Comparison of ENCODE assay signal across 10 cellular contexts in the genomic region with DNA sequence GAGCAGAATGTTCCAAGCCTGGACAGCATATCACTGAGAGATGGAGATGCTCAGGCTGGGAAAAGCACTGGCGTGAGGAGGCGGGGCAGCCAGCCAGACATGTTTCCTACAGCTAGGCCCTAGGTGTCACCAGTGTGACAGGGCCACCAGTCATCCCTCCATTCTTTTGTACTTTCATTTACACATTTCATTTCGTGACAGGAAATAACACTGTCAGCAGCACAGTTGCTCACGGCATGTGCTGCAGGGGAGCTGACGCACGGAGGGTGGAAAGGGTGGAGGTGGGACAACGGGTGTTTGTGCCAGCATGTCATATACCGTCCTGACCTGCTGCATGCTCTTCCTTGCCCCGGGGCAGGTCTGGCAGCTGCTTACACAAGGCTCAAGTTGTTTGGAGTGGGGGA. TPM values are rescaled to one million over a fixed set of nuclear protein-coding genes. Genes with fewer than 3 reads are reported as not detected.
DNase-seq lines count a peak whose midpoint lies in the region; ATAC-seq and TF ChIP-seq lines count a peak whose summit lies in the region.
"Had no signal": no experiment of that assay in that cellular context is flagged by ENCODE, and none has a peak within 500 bp of the region (broad histone marks: within the 10 kb centered on the region; RNA-seq: fewer than 3 reads in every experiment).

No MANE protein-coding gene starts in this region.

- no peak overlapping the region for H3K9ac ChIP-seq in mammary epithelial cell (ENCODE audit: insufficient read depth, low read length)

- peak overlapping the region; percentile 66 for H2AFZ ChIP-seq in mammary epithelial cell (ENCODE audit: low read depth, low read length)

- no peaks in the 10 kb centered on the region for H3K27me3 ChIP-seq in mammary epithelial cell (ENCODE audit: insufficient read depth, low read length)

- intact Hi-C loops in Right ventricle myocardium superior (cut with DNase I) (no loop called here), cardiac septum (cut with DNase I) (no loop called here), mammary epithelial cell (cut with micrococcal nuclease) (no loop called here)

- no peak overlapping the region for H3K4me3 ChIP-seq in mammary epithelial cell (replicated peaks in 1 of 3; ENCODE audit: insufficient read depth in 1 of 3, low read depth in 2 of 3, low read length in 3 of 3)
- H3K4me3 ChIP-seq: thoracic aorta had no signal

- peaks cover 24% of the 10 kb centered on the region for H3K4me1 ChIP-seq in mammary epithelial cell (ENCODE audit: insufficient read depth, low read length)

- no peaks in the 10 kb centered on the region for H3K79me2 ChIP-seq in mammary epithelial cell (ENCODE audit: insufficient read depth, low read length)

- DNase-seq in Right ventricle myocardium superior (peak; percentile 48), cardiac septum (ENCODE audit: low spot score) (no peak), mammary epithelial cell (peak; percentile 88), NCI-H1694 treated with DMSO at 0.1 percent for 48 hours (lab: John Stamatoyannopoulos, UW) (no peak), NCI-H2107 treated with DMSO at 0.1 percent for 48 hours (lab: John Stamatoyannopoulos, UW; ENCODE audit: unreplicated experiment) (no peak)
- peak; percentile 53 to 60 for DNase-seq in stimulated activated CD4-positive, alpha-beta T cell treated with anti-CD3 and anti-CD28 coated beads, Interleukin-1b, Interleukin-23, amount 100 ng/mL, for 1 hour (ENCODE audit: low read depth in 2 of 2)

- dilution Hi-C loops in mammary epithelial cell (cut with HindIII; ENCODE audit: low sequenced_read_pairs) = no loop called here

- 0 out of 2 replicates have a peak, but pooled peaks have one; percentile 25 for TF ChIP-seq CTCF in VCaP (conservative IDR thresholded peaks at IDR 0.05)
- peak in 1 of 2 donors; percentile 9 for TF ChIP-seq CTCF in mammary epithelial cell (conservative IDR thresholded peaks at IDR 0.05 in 1 of 2, IDR thresholded peaks at IDR 0.05 in 1 of 2; ENCODE audit: extremely low read depth in 1 of 2, insufficient read depth in 1 of 2, low read depth in 1 of 2, low read length in 2 of 2)

- H3K36me3 ChIP-seq in mammary epithelial cell (ENCODE audit: insufficient read depth, low read length) = no peaks in the 10 kb centered on the region
- H3K36me3 ChIP-seq: thoracic aorta had no signal

- H4K20me1 ChIP-seq in mammary epithelial cell (ENCODE audit: insufficient read depth, low read length) = no peaks in the 10 kb centered on the region

- WGBS in mammary epithelial cell (ENCODE audit: low coverage, missing lambda C conversion rate) = 10% methylated on average over 9 of the region's 9 CpGs

- in situ Hi-C loops in mammary epithelial cell (cut with MboI; ENCODE audit: low sequenced_read_pairs in 2 of 2) = no loop called here

- peak overlapping the region; percentile 48 for H3K4me2 ChIP-seq in mammary epithelial cell (ENCODE audit: insufficient read depth, low read depth, low read length)

- CTCF ChIA-PET in mammary epithelial cell (lab: Charles Lee; ENCODE audit: low non-redundant PET) = interaction anchor here (0.6 to 0.7 kb wide), 2 partner anchors 14 to 242 kb away, joined by 3 to 4 read pairs; no protein-coding TSS in a partner anchor

- H3K9me3 ChIP-seq in mammary epithelial cell (replicated peaks; ENCODE audit: insufficient read depth, low read length) = no peaks in the 10 kb centered on the region
- H3K9me3 ChIP-seq: thoracic aorta had no signal

- ATAC-seq in Right ventricle myocardium superior (ENCODE audit: poor library complexity) (peak; percentile 52), HG03108 (IDR thresholded peaks at IDR 0.05; ENCODE audit: unreplicated experiment) (peak; percentile 76)

- BruUV-seq in mammary epithelial cell (replicated peaks; lab: Mats Ljungman, UMichigan) = no TSS peak

- peak overlapping the region; percentile 55 for H3K27ac ChIP-seq in VCaP
- peak overlapping the region; percentile 56 for H3K27ac ChIP-seq in mammary epithelial cell (ENCODE audit: insufficient read depth, low read depth, low read length)
- H3K27ac ChIP-seq: C4-2B, thoracic aorta had no signal

RNA-seq across cellular contexts. Expression of a gene that starts 14.8 kb away (rescaled TPM):
- 7.9 TPM for total RNA-seq in Right ventricle myocardium superior
- 11.2 TPM for total RNA-seq in cardiac septum
- 100 to 1,000 TPM in 1 of 2 donors, 10 to 100 TPM in 1; 76.4 to 398 TPM for total RNA-seq in mammary epithelial cell
- 110 TPM for polyA plus RNA-seq in mammary epithelial cell
- polyA minus RNA-seq in mammary epithelial cell = 139 TPM

Comparison
In these comparisons a context has a peak if more than half of its experiments do, and no peak if none do; other contexts are left out.
1. DNase-seq: peak in Right ventricle myocardium superior (single experiment), mammary epithelial cell (single experiment) and stimulated activated CD4-positive, alpha-beta T cell treated with anti-CD3 and anti-CD28 coated beads, Interleukin-1b, Interleukin-23, amount 100 ng/mL, for 1 hour (2 of 2); none in cardiac septum (single experiment), NCI-H1694 treated with DMSO at 0.1 percent for 48 hours (single experiment) and NCI-H2107 treated with DMSO at 0.1 percent for 48 hours (single experiment).